8 cellular contexts compared by ENCODE assay signal in the genomic region with DNA sequence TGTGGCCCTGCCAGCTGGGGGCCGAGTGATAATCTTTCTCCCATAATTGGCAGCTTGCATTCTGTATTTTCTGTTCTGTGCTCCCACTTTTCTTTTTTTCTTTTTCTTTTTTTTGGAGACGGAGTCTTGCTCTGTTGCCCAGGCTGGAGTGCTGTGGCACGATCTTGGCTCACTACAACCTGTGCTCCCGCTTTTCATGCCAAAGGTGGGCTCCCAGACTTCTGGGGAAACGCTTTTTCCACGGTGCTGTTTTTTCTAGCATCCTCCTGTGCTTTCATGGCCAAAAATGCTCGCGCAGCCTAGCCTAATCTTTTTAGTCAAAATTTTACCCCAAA. TPM values are rescaled to one million over a fixed set of nuclear protein-coding genes. Genes with fewer than 3 reads are reported as not detected.
DNase-seq lines count a peak whose midpoint lies in the region; ATAC-seq and TF ChIP-seq lines count a peak whose summit lies in the region.

No MANE protein-coding gene starts in this region.

- peaks cover 26% of the 10 kb centered on the region for H3K4me1 Mint-ChIP-seq in activated CD8-positive, alpha-beta memory T cell treated with anti-CD3 and anti-CD28 coated beads, Interleukin-2, amount 10 ng/mL, durations not matched to agents 7 days and 5 days

- H3K4me3 Mint-ChIP-seq in activated CD8-positive, alpha-beta memory T cell treated with anti-CD3 and anti-CD28 coated beads, Interleukin-2, amount 10 ng/mL, durations not matched to agents 7 days and 5 days = peak overlapping the region; percentile 88

- CTCF ChIA-PET in activated CD8-positive, alpha-beta memory T cell treated with anti-CD3 and anti-CD28 coated beads, Interleukin-2, amount 10 ng/mL, durations not matched to agents 7 days and 5 days (lab: Charles Lee) = no interaction called here

- DNase-seq in activated CD8-positive, alpha-beta memory T cell treated with anti-CD3 and anti-CD28 coated beads, Interleukin-2, amount 10 ng/mL, durations not matched to agents 7 days and 5 days = no peak
- DNase-seq in activated CD8-positive, alpha-beta memory T cell treated with anti-CD3 and anti-CD28 coated beads, Interleukin-2, amount 50 U/mL, for 4 hours = no peak
- DNase-seq in body of pancreas (no peak), lower leg skin (ENCODE audit: low spot score in 2 of 2) (no peak), tibial artery (no peak), NCI-H2081 treated with DMSO at 0.1 percent for 48 hours (lab: John Stamatoyannopoulos, UW) (no peak), OCI-M2 (lab: John Stamatoyannopoulos, UW; ENCODE audit: unreplicated experiment) (no peak)

- H3K36me3 ChIP-seq in body of pancreas (replicated peaks in 1 of 2; ENCODE audit: insufficient read depth in 1 of 2, low read depth in 2 of 2) (no peaks in the 10 kb centered on the region), tibial artery (peaks cover 0 to 9% (median 0%) of the 10 kb centered on the region in 3 donors)

- peaks cover 3% of the 10 kb centered on the region for H3K27me3 Mint-ChIP-seq in activated CD8-positive, alpha-beta memory T cell treated with anti-CD3 and anti-CD28 coated beads, Interleukin-2, amount 10 ng/mL, durations not matched to agents 7 days and 5 days

- ATAC-seq in activated CD8-positive, alpha-beta memory T cell treated with anti-CD3 and anti-CD28 coated beads, Interleukin-2, amount 10 ng/mL, durations not matched to agents 7 days and 5 days = no peak
- ATAC-seq in body of pancreas (no peak), HG02678 (IDR thresholded peaks at IDR 0.05; ENCODE audit: unreplicated experiment) (no peak)

- H3K4me3 ChIP-seq in body of pancreas (peak overlapping the region; percentile 6 to 65), lower leg skin (ENCODE audit: low read depth, poor library complexity, severe bottlenecking) (peak overlapping the region; percentile 94), tibial artery (peak overlapping the region; percentile 95 to 99)

- H3K4me1 ChIP-seq in body of pancreas (peaks cover 29% of the 10 kb centered on the region), tibial artery (peaks cover 0 to 38% (median 18%) of the 10 kb centered on the region in 4 donors)

- whole genome bisulfite sequencing in body of pancreas, 2 donors = 9 to 13% methylated on average over 8 of the region's 8 CpGs
- 10 to 13% methylated on average over 8 of the region's 8 CpGs for WGBS in lower leg skin, 2 donors

- peak overlapping the region; percentile 97 for H3K27ac Mint-ChIP-seq in activated CD8-positive, alpha-beta memory T cell treated with anti-CD3 and anti-CD28 coated beads, Interleukin-2, amount 10 ng/mL, durations not matched to agents 7 days and 5 days

- peaks cover 2% of the 10 kb centered on the region for H3K9me3 Mint-ChIP-seq in activated CD8-positive, alpha-beta memory T cell treated with anti-CD3 and anti-CD28 coated beads, Interleukin-2, amount 10 ng/mL, durations not matched to agents 7 days and 5 days (ENCODE audit: low read depth)

- TF ChIP-seq CTCF in body of pancreas (IDR thresholded peaks at IDR 0.05) = peak in 1 of 7 experiments; percentile 1
- TF ChIP-seq CTCF in lower leg skin (IDR thresholded peaks at IDR 0.05) = no peak
- no peak for TF ChIP-seq CTCF in tibial artery (IDR thresholded peaks at IDR 0.05)

- H3K27me3 ChIP-seq in body of pancreas = no peaks in the 10 kb centered on the region
- no peaks in the 10 kb centered on the region for H3K27me3 ChIP-seq in tibial artery

- TF ChIP-seq POLR2A in body of pancreas (IDR thresholded peaks at IDR 0.05) = no peak
- TF ChIP-seq POLR2A in lower leg skin (IDR thresholded peaks at IDR 0.05) = no peak

- peaks cover 20% of the 10 kb centered on the region for H3K36me3 Mint-ChIP-seq in activated CD8-positive, alpha-beta memory T cell treated with anti-CD3 and anti-CD28 coated beads, Interleukin-2, amount 10 ng/mL, durations not matched to agents 7 days and 5 days

- intact Hi-C loops in body of pancreas (cut with DNase I) = no loop called here
- intact Hi-C loops in lower leg skin (cut with DNase I; ENCODE audit: low total_unique reads) = no loop called here
- intact Hi-C loops in tibial artery (cut with DNase I; ENCODE audit: low total_unique reads) = loop anchor here (10.0 kb wide), 2 partner anchors 172 to 272 kb away; a partner anchor contains a TSS

- H3K27ac ChIP-seq in body of pancreas (peak overlapping the region in 3 of 4 donors; percentile 94 to 96 (median 95)), tibial artery (peak overlapping the region; percentile 95 to 98)

- H3K9me3 ChIP-seq in body of pancreas (no peaks in the 10 kb centered on the region), tibial artery (no peaks in the 10 kb centered on the region)

RNA-seq across cellular contexts. Expression of a gene that starts 0.6 kb away (rescaled TPM):
- 10 to 100 TPM; 30.4 to 37.1 TPM for total RNA-seq in activated CD8-positive, alpha-beta memory T cell treated with anti-CD3 and anti-CD28 coated beads, Interleukin-2, amount 10 ng/mL, durations not matched to agents 7 days and 5 days
- total RNA-seq in body of pancreas = 10 to 100 TPM; 17.5 to 18.7 TPM
- 10 to 100 TPM; 26.9 to 38.4 (median 29.5) TPM for total RNA-seq in lower leg skin

Comparison
In these comparisons a context has a peak if more than half of its experiments do, and no peak if none do; other contexts are left out.
1. H3K4me3 ChIP-seq: peak in every context shown above with its lines; median percentile 97 in tibial artery; 94 in lower leg skin; 36 in body of pancreas.